In the genomic region with DNA sequence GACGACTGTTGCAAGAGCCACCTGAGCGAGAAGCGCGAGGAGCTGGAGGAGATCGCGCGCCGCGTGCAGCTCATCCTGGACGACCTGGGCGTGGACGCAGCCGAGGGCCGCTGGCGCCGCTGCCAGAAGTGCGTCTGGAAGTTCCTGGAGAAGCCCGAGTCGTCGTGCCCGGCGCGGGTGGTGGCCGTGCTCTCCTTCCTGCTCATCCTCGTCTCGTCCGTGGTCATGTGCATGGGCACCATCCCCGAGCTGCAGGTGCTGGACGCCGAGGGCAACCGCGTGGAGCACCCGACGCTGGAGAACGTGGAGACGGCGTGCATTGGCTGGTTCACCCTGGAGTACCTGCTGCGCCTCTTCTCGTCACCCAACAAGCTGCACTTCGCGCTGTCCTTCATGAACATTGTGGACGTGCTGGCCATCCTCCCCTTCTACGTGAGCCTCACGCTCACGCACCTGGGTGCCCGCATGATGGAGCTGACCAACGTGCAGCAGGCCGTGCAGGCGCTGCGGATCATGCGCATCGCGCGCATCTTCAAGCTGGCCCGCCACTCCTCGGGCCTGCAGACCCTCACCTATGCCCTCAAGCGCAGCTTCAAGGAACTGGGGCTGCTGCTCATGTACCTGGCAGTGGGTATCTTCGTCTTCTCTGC, we compare ENCODE assay signal across 2 cellular contexts.
TF ChIP-seq lines count a peak whose summit lies in the region.

No MANE protein-coding gene starts in this region.

TF ChIP-seq in A549, 52 proteins besides CTCF, POLR2A, EP300 and RAD21:
- TF ChIP-seq PBX3 (IDR thresholded peaks at IDR 0.05) (no peak), BCL3 (IDR thresholded peaks at IDR 0.05) (no peak), KDM5A (IDR thresholded peaks at IDR 0.05) (no peak), RCOR1 (IDR thresholded peaks at IDR 0.05; ENCODE audit: low read depth, low read length) (no peak), HMGXB4 (CRISPR knock-in tag; IDR thresholded peaks at IDR 0.05; ENCODE audit: borderline replicate concordance) (no peak), SREBF2 (IDR thresholded peaks at IDR 0.05) (no peak), FOSB (CRISPR knock-in tag; IDR thresholded peaks at IDR 0.05) (no peak), RARB (CRISPR knock-in tag; IDR thresholded peaks at IDR 0.05) (no peak), EHF (CRISPR knock-in tag; IDR thresholded peaks at IDR 0.05) (no peak), KDM1A (IDR thresholded peaks at IDR 0.05; ENCODE audit: low read depth) (no peak), NR3C1 (IDR thresholded peaks at IDR 0.05) (no peak), MAX (IDR thresholded peaks at IDR 0.05) (no peak), NFE2L2 (conservative IDR thresholded peaks at IDR 0.05; ENCODE audit: low read length) (no peak), CBX8 (IDR thresholded peaks at IDR 0.05) (no peak), ZNF302 (CRISPR knock-in tag; IDR thresholded peaks at IDR 0.05) (no peak), FOXS1 (CRISPR knock-in tag; IDR thresholded peaks at IDR 0.05) (no peak), RFX5 (IDR thresholded peaks at IDR 0.05) (no peak), PHF8 (IDR thresholded peaks at IDR 0.05; ENCODE audit: borderline replicate concordance, low read depth) (no peak), SMC3 (IDR thresholded peaks at IDR 0.05) (no peak), BHLHE40 (IDR thresholded peaks at IDR 0.05; ENCODE audit: low read depth, low read length) (no peak)

TF ChIP-seq in GM23338, 12 proteins besides CTCF, POLR2A, EP300 and RAD21:
- TF ChIP-seq, protein P1, sequence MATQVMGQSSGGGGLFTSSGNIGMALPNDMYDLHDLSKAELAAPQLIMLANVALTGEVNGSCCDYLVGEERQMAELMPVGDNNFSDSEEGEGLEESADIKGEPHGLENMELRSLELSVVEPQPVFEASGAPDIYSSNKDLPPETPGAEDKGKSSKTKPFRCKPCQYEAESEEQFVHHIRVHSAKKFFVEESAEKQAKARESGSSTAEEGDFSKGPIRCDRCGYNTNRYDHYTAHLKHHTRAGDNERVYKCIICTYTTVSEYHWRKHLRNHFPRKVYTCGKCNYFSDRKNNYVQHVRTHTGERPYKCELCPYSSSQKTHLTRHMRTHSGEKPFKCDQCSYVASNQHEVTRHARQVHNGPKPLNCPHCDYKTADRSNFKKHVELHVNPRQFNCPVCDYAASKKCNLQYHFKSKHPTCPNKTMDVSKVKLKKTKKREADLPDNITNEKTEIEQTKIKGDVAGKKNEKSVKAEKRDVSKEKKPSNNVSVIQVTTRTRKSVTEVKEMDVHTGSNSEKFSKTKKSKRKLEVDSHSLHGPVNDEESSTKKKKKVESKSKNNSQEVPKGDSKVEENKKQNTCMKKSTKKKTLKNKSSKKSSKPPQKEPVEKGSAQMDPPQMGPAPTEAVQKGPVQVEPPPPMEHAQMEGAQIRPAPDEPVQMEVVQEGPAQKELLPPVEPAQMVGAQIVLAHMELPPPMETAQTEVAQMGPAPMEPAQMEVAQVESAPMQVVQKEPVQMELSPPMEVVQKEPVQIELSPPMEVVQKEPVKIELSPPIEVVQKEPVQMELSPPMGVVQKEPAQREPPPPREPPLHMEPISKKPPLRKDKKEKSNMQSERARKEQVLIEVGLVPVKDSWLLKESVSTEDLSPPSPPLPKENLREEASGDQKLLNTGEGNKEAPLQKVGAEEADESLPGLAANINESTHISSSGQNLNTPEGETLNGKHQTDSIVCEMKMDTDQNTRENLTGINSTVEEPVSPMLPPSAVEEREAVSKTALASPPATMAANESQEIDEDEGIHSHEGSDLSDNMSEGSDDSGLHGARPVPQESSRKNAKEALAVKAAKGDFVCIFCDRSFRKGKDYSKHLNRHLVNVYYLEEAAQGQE (IDR thresholded peaks at IDR 0.05; ENCODE audit: unreplicated experiment) = no peak
